ENCODE assay signal across 20 cellular contexts in genomic region chr7:95546647-95547046, GRCh38. TPM values are rescaled to one million over a fixed set of nuclear protein-coding genes. Genes with fewer than 3 reads are reported as not detected.
DNase-seq lines count a peak whose midpoint lies in the region; ATAC-seq, FAIRE-seq and TF ChIP-seq lines count a peak whose summit lies in the region.
"Had no signal": no experiment of that assay in that cellular context is flagged by ENCODE, and none has a peak within 500 bp of the region (broad histone marks: within the 10 kb centered on the region; RNA-seq: fewer than 3 reads in every experiment).

No MANE protein-coding gene starts in this region.

- no peaks in the 10 kb centered on the region for H3K27me3 Mint-ChIP-seq in stimulated activated naive CD8-positive, alpha-beta T cell treated with anti-CD3 and anti-CD28 coated beads, Interleukin-15, amount 100 ng/mL, for 72 hours

- TF ChIP-seq EP300 in sigmoid colon (IDR thresholded peaks at IDR 0.05) = no peak

- FAIRE-seq in kidney (lab: Jason Lieb, UNC) = no peak
- FAIRE-seq: GM18507, HTR-8/SVneo had no signal

- H3K27ac Mint-ChIP-seq in stimulated activated naive CD8-positive, alpha-beta T cell treated with anti-CD3 and anti-CD28 coated beads, Interleukin-15, amount 100 ng/mL, for 72 hours = no peak overlapping the region
- H3K27ac Mint-ChIP-seq: CD4-positive, alpha-beta T cell had no signal

- ATAC-seq in left ventricle myocardium superior = no peak
- no peak for ATAC-seq in stimulated activated naive CD8-positive, alpha-beta T cell treated with anti-CD3 and anti-CD28 coated beads, Interleukin-15, amount 100 ng/mL, for 72 hours

- no peaks in the 10 kb centered on the region for H3K9me3 ChIP-seq in right atrium auricular region
- H3K9me3 ChIP-seq in kidney (ENCODE audit: control insufficient read depth in 1 of 2, low read length in 2 of 2) = no peaks in the 10 kb centered on the region
- no peaks in the 10 kb centered on the region for H3K9me3 ChIP-seq in sigmoid colon
- H3K9me3 ChIP-seq in uterus = no peaks in the 10 kb centered on the region

- TF ChIP-seq POLR2A in sigmoid colon (IDR thresholded peaks at IDR 0.05) (no peak), uterus (IDR thresholded peaks at IDR 0.05) (no peak)

- DNase-seq in right atrium auricular region (ENCODE audit: low spot score) = no peak
- no peak for DNase-seq in left ventricle myocardium superior
- no peak for DNase-seq in kidney
- no peak for DNase-seq in sigmoid colon
- DNase-seq in uterus = no peak
- no peak for DNase-seq in glomerular visceral epithelial cell (ENCODE audit: extremely low spot score)
- no peak for DNase-seq in T1000 (lab: John Stamatoyannopoulos, UW)
- DNase-seq in stimulated activated naive CD8-positive, alpha-beta T cell treated with anti-CD3 and anti-CD28 coated beads, Interleukin-15, amount 100 ng/mL, for 72 hours = no peak
- DNase-seq: activated CD4-positive, alpha-beta T cell treated with anti-CD3 and anti-CD28 coated beads, Interleukin-2, amount 50 U/mL, for 4 hours; activated naive CD4-positive, alpha-beta T cell treated with anti-CD3 and anti-CD28 coated beads, Interleukin-2, amount 50 U/mL, for 16 hours; activated T-cell treated with anti-CD3 and anti-CD28 coated beads, Interleukin-2, amount 50 U/mL, for 1 hour; brain microvascular endothelial cell; CD4-positive, alpha-beta T cell; effector CD8-positive, alpha-beta T cell; NCI-H187; NCI-H69 had no signal

- H3K27ac ChIP-seq in right atrium auricular region = peak overlapping the region; percentile 57 to 98
- H3K27ac ChIP-seq in kidney (ENCODE audit: low read depth in 2 of 2, low read length in 2 of 2) = peak overlapping the region; percentile 37 to 45
- peak overlapping the region; percentile 89 to 95 (median 94) for H3K27ac ChIP-seq in sigmoid colon
- peak overlapping the region; percentile 46 to 97 for H3K27ac ChIP-seq in uterus

- H3K36me3 ChIP-seq in right atrium auricular region = no peaks in the 10 kb centered on the region
- no peaks in the 10 kb centered on the region for H3K36me3 ChIP-seq in kidney (ENCODE audit: control insufficient read depth in 1 of 2, insufficient read depth in 2 of 2, low read length in 2 of 2)
- no peaks in the 10 kb centered on the region for H3K36me3 ChIP-seq in sigmoid colon
- no peaks in the 10 kb centered on the region for H3K36me3 ChIP-seq in uterus
- H3K36me3 ChIP-seq: brain microvascular endothelial cell had no signal

- H3K4me3 ChIP-seq in right atrium auricular region = no peak overlapping the region
- peak overlapping the region; percentile 25 to 76 for H3K4me3 ChIP-seq in kidney (ENCODE audit: low read length in 2 of 2)
- H3K4me3 ChIP-seq in sigmoid colon = peak overlapping the region in 1 of 4 donors; percentile 6
- no peak overlapping the region for H3K4me3 ChIP-seq in uterus
- H3K4me3 ChIP-seq: lung had no signal

- H3K4me3 Mint-ChIP-seq in stimulated activated naive CD8-positive, alpha-beta T cell treated with anti-CD3 and anti-CD28 coated beads, Interleukin-15, amount 100 ng/mL, for 72 hours = no peak overlapping the region
- H3K4me3 Mint-ChIP-seq: CD4-positive, alpha-beta T cell; neural crest cell had no signal

- intact Hi-C loops in left ventricle myocardium superior (cut with micrococcal nuclease) (loop anchor here (5.0 kb wide), 2 partner anchors 51 to 136 kb away; partner anchors contain the start of gene PDK4), kidney (cut with DNase I) (no loop called here), sigmoid colon (cut with DNase I) (loop anchor here (10.0 kb wide), 1 partner anchor 228 kb away; the partner anchor contains the start of gene DYNC1I1), uterus (cut with DNase I; ENCODE audit: low total_unique reads) (no loop called here)

- WGBS in sigmoid colon, 2 donors = 77 to 81% methylated on average over 4 of the region's 4 CpGs

- peak overlapping the region in 1 of 2 donors; percentile 10 for H3K9ac ChIP-seq in kidney (ENCODE audit: low read length in 2 of 2)

- H3K4me1 ChIP-seq in right atrium auricular region (peaks cover 0 to 60% of the 10 kb centered on the region in 2 donors), kidney (ENCODE audit: control insufficient read depth in 1 of 2, insufficient read depth in 1 of 2, low read depth in 1 of 2, low read length in 2 of 2) (peaks cover 25 to 35% of the 10 kb centered on the region in 2 donors), sigmoid colon (peaks cover 0 to 73% (median 64%) of the 10 kb centered on the region in 4 donors), uterus (peaks cover 9 to 18% of the 10 kb centered on the region in 2 donors)

- no peaks in the 10 kb centered on the region for H3K9me3 Mint-ChIP-seq in stimulated activated naive CD8-positive, alpha-beta T cell treated with anti-CD3 and anti-CD28 coated beads, Interleukin-15, amount 100 ng/mL, for 72 hours
- H3K9me3 Mint-ChIP-seq: CD4-positive, alpha-beta T cell had no signal

- H3K27me3 ChIP-seq in right atrium auricular region = no peaks in the 10 kb centered on the region
- no peaks in the 10 kb centered on the region for H3K27me3 ChIP-seq in sigmoid colon
- no peaks in the 10 kb centered on the region for H3K27me3 ChIP-seq in uterus
- H3K27me3 ChIP-seq: brain microvascular endothelial cell had no signal

- no peaks in the 10 kb centered on the region for H3K4me1 Mint-ChIP-seq in stimulated activated naive CD8-positive, alpha-beta T cell treated with anti-CD3 and anti-CD28 coated beads, Interleukin-15, amount 100 ng/mL, for 72 hours

- TF ChIP-seq CTCF in right atrium auricular region (IDR thresholded peaks at IDR 0.05) (no peak), kidney (IDR thresholded peaks at IDR 0.05; ENCODE audit: borderline replicate concordance, extremely low read depth, insufficient read depth) (no peak), sigmoid colon (IDR thresholded peaks at IDR 0.05) (no peak), uterus (IDR thresholded peaks at IDR 0.05) (no peak)

RNA-seq across cellular contexts. Expression of gene PDK4, which starts 49.7 kb away (rescaled TPM):
- total RNA-seq in right atrium auricular region = 100 to 1,000 TPM; 337 to 712 TPM
- total RNA-seq in left ventricle myocardium superior = 289 TPM
- total RNA-seq in kidney = 45.0 TPM
- 106 TPM for polyA plus RNA-seq in kidney (ENCODE audit: insufficient read depth, low read depth, low replicate concordance)
- 1,000 to 10,000 TPM in 1 of 4 donors, 100 to 1,000 TPM in 3; 254 to 1,066 (median 595) TPM for total RNA-seq in sigmoid colon
- polyA plus RNA-seq in sigmoid colon = 100 to 1,000 TPM in 1 of 3 donors, 10 to 100 TPM in 2; 38.4 to 162 (median 48.0) TPM
- total RNA-seq in uterus = 100 to 1,000 TPM in 3 of 4 donors, 10 to 100 TPM in 1; 12.0 to 509 (median 177) TPM
- total RNA-seq: CD4-positive, alpha-beta T cell had no signal

Comparison
In these comparisons a context has a peak if more than half of its experiments do, and no peak if none do; other contexts are left out.
1. H3K27ac ChIP-seq: peak in every context shown above with its lines; median percentile 94 in sigmoid colon; 78 in right atrium auricular region; 72 in uterus; 41 in kidney.
2. H3K4me3 ChIP-seq: peak in kidney (2 of 2); none in right atrium auricular region (0 of 2) and uterus (0 of 2).
3. intact Hi-C loops: an anchor here in left ventricle myocardium superior (5.0 kb wide) and sigmoid colon (10.0 kb wide); none called in kidney and uterus.